In the genomic region with DNA sequence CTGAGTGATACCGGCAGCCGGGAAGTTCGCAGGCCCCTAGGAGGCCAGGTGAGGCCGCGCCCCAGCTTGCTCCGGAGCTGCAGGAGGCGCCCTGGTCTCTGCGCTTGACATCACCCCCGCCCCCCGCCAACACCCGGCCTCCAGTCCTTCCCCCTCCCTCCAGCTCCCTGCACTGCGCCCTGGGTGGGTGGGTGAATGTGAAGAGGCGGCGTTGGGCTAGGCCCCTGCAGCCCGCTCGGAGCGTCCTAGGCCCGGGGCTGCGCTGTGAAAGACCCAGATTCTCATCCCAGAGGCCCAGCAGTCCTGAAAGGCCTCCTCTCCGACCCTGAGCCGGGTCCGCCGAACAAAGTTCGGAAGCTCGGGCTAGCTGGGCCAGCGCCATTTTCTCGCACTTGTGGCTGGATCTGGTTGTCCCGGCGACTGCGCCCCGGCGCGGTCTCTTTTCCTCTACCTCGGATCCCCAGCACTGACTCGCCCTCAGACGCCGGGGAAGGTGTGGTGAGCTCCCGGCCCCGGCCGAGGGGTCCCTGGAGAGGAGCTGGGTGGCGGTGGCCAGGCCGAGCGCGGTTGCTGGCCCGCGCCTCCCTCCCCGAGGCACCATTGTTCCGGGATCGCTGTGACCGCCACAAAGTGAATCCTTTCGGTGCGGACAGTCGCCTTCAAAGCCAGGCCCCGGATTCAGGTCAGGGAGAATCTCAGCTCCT, we compare ENCODE assay signal across 11 cellular contexts. TPM values are rescaled to one million over a fixed set of nuclear protein-coding genes. Genes with fewer than 3 reads are reported as not detected.
DNase-seq lines count a peak whose midpoint lies in the region; ATAC-seq and TF ChIP-seq lines count a peak whose summit lies in the region.
"Had no signal": no experiment of that assay in that cellular context is flagged by ENCODE, and none has a peak within 500 bp of the region (broad histone marks: within the 10 kb centered on the region; RNA-seq: fewer than 3 reads in every experiment).

No MANE protein-coding gene starts in this region.

- H3K27me3 ChIP-seq in fibroblast of lung (ENCODE audit: control insufficient read depth, insufficient read depth, low read length): peaks cover 84% of the 10 kb centered on the region
- H3K27me3 ChIP-seq in neuronal stem cell (ENCODE audit: control insufficient read depth in 3 of 3, insufficient read depth in 3 of 3, low read depth in 1 of 3, low read length in 3 of 3): peaks cover 25 to 82% (median 42%) of the 10 kb centered on the region in 3 experiments

- H3K23ac ChIP-seq in neuronal stem cell (ENCODE audit: low read depth, low read length, poor library complexity): peak overlapping the region; percentile 53

- H3K27me3 Mint-ChIP-seq in activated CD8-positive, alpha-beta T cell treated with anti-CD3 and anti-CD28 coated beads, Interleukin-2, amount 10 ng/mL, durations not matched to agents 7 days and 5 days (ENCODE audit: low read depth): peaks cover 65% of the 10 kb centered on the region

- peak overlapping the region; percentile 34 for H2AK5ac ChIP-seq in neuronal stem cell (ENCODE audit: low read depth, low read length)

- H2AFZ ChIP-seq in fibroblast of lung (ENCODE audit: low read length) (no peak overlapping the region), neuronal stem cell (ENCODE audit: low read length) (peak overlapping the region; percentile 98)

- H3K4me3 ChIP-seq in AG04449 (ENCODE audit: low read depth, low read length) (peak overlapping the region; percentile 62), fibroblast of lung (replicated peaks in 1 of 4; ENCODE audit: control extremely low read depth in 1 of 4, insufficient read depth in 1 of 4, low read depth in 3 of 4, low read length in 4 of 4) (peak overlapping the region in 1 of 4 experiments; percentile 37), neuronal stem cell (ENCODE audit: low read length in 2 of 2) (peak overlapping the region; percentile 79 to 82)

- TF ChIP-seq CTCF in AG04449 (IDR thresholded peaks at IDR 0.05; ENCODE audit: insufficient read depth, low read length, missing control alignments) (peak; percentile 7), fibroblast of lung (conservative IDR thresholded peaks at IDR 0.05 in 1 of 2, IDR thresholded peaks at IDR 0.05 in 1 of 2; ENCODE audit: low read depth in 1 of 2, low read length in 2 of 2) (no peak)

- H4K20me1 ChIP-seq in fibroblast of lung (ENCODE audit: control insufficient read depth, extremely low read depth, insufficient read depth, low read length): no peaks in the 10 kb centered on the region

- no peak overlapping the region for H3K14ac ChIP-seq in neuronal stem cell (ENCODE audit: low read length)

- H3K9me3 ChIP-seq in fibroblast of lung (ENCODE audit: control insufficient read depth, insufficient read depth, low read depth, low read length): no peaks in the 10 kb centered on the region
- H3K9me3 ChIP-seq in neuronal stem cell (replicated peaks in 1 of 2; ENCODE audit: control insufficient read depth in 2 of 2, insufficient read depth in 1 of 2, low read depth in 1 of 2, low read length in 2 of 2): peaks cover 3 to 30% of the 10 kb centered on the region in 2 donors

- H3K4me3 Mint-ChIP-seq in activated CD8-positive, alpha-beta T cell treated with anti-CD3 and anti-CD28 coated beads, Interleukin-2, amount 10 ng/mL, durations not matched to agents 7 days and 5 days: no peak overlapping the region

- no peak overlapping the region for H3K27ac Mint-ChIP-seq in activated CD8-positive, alpha-beta T cell treated with anti-CD3 and anti-CD28 coated beads, Interleukin-2, amount 10 ng/mL, durations not matched to agents 7 days and 5 days

- H4K91ac ChIP-seq in neuronal stem cell (ENCODE audit: low read depth, low read length, poor library complexity): peak overlapping the region; percentile 46

- no CpG with 5 or more reads among the region's 54 CpGs for WGBS in neuronal stem cell (ENCODE audit: extremely low coverage in 2 of 2, insufficient read length in 2 of 2, insufficient replicate concordance in 1 of 2), 2 donors

- no peaks in the 10 kb centered on the region for H3K4me1 Mint-ChIP-seq in activated CD8-positive, alpha-beta T cell treated with anti-CD3 and anti-CD28 coated beads, Interleukin-2, amount 10 ng/mL, durations not matched to agents 7 days and 5 days (ENCODE audit: low read depth)

- H3K9ac ChIP-seq in fibroblast of lung (ENCODE audit: insufficient read depth, low read length) (no peak overlapping the region), neuronal stem cell (ENCODE audit: low read depth, low read length, poor library complexity) (peak overlapping the region; percentile 70)

- DNase-seq in AG04449 (ENCODE audit: low read depth, low spot score) (no peak), NCI-H1105 (lab: John Stamatoyannopoulos, UW) (peak; percentile 67), fibroblast of lung (ENCODE audit: low read depth in 2 of 2) (no peak), neuronal stem cell (ENCODE audit: low spot score) (no peak), NCI-H1694 treated with DMSO at 0.1 percent for 48 hours (lab: John Stamatoyannopoulos, UW) (no peak), HEK293T (ENCODE audit: extremely low spot score) (no peak)
- no peak for DNase-seq in activated CD8-positive, alpha-beta T cell treated with anti-CD3 and anti-CD28 coated beads, Interleukin-2, amount 10 ng/mL, durations not matched to agents 7 days and 5 days
- DNase-seq: erythroblast; MV-4-11; stimulated activated CD4-positive, alpha-beta T cell treated with anti-CD3 and anti-CD28 coated beads, Interleukin-2, amount 100 ng/mL, for 48 hours had no signal

- H2BK120ac ChIP-seq in neuronal stem cell (ENCODE audit: low read depth, low read length): peak overlapping the region; percentile 97

- no peaks in the 10 kb centered on the region for H3K79me1 ChIP-seq in neuronal stem cell (ENCODE audit: low read depth, low read length)

- H3K36me3 ChIP-seq in fibroblast of lung (ENCODE audit: control insufficient read depth, insufficient read depth, low read length): no peaks in the 10 kb centered on the region
- no peaks in the 10 kb centered on the region for H3K36me3 ChIP-seq in neuronal stem cell (replicated peaks in 1 of 2; ENCODE audit: control insufficient read depth in 2 of 2, insufficient read depth in 2 of 2, low read length in 2 of 2)

- H3K4me2 ChIP-seq in fibroblast of lung (ENCODE audit: extremely low read depth, insufficient read depth, low read length): peak overlapping the region; percentile 40
- H3K4me2 ChIP-seq in neuronal stem cell (ENCODE audit: insufficient read depth, low read length, poor library complexity, severe bottlenecking): peak overlapping the region; percentile 76

- H3K79me2 ChIP-seq in fibroblast of lung (ENCODE audit: control insufficient read depth, insufficient read depth, low read length): no peaks in the 10 kb centered on the region

- H3K27ac ChIP-seq in fibroblast of lung (ENCODE audit: insufficient read depth, low read length): no peak overlapping the region
- H3K27ac ChIP-seq in neuronal stem cell (replicated peaks; ENCODE audit: low read length): peak overlapping the region; percentile 23

- H3K9me3 Mint-ChIP-seq in activated CD8-positive, alpha-beta T cell treated with anti-CD3 and anti-CD28 coated beads, Interleukin-2, amount 10 ng/mL, durations not matched to agents 7 days and 5 days (ENCODE audit: insufficient read depth): peaks cover 9% of the 10 kb centered on the region

- POLR2A ChIA-PET in AG04449 (lab: Yijun Ruan, JAX) (interaction anchor here (2.1 kb wide), 1 partner anchor 18 kb away, joined by 9 read pairs; no protein-coding TSS in a partner anchor), HEK293T (lab: Yijun Ruan, JAX) (no interaction called here)
- POLR2A ChIA-PET in activated CD8-positive, alpha-beta T cell treated with anti-CD3 and anti-CD28 coated beads, Interleukin-2, amount 10 ng/mL, durations not matched to agents 7 days and 5 days (lab: Charles Lee): no interaction called here

- H3K36me3 Mint-ChIP-seq in activated CD8-positive, alpha-beta T cell treated with anti-CD3 and anti-CD28 coated beads, Interleukin-2, amount 10 ng/mL, durations not matched to agents 7 days and 5 days (ENCODE audit: low read depth): peaks cover 15% of the 10 kb centered on the region

- no peaks in the 10 kb centered on the region for H3K4me1 ChIP-seq in fibroblast of lung (ENCODE audit: control insufficient read depth, extremely low read depth, insufficient read depth, low read length)
- H3K4me1 ChIP-seq in neuronal stem cell (ENCODE audit: control insufficient read depth in 2 of 2, insufficient read depth in 1 of 2, low read depth in 1 of 2, low read length in 2 of 2): peaks cover 19 to 28% of the 10 kb centered on the region in 2 donors

- no peak overlapping the region for H3K4ac ChIP-seq in neuronal stem cell (ENCODE audit: low read length)

- no peak for ATAC-seq in activated CD8-positive, alpha-beta T cell treated with anti-CD3 and anti-CD28 coated beads, Interleukin-2, amount 10 ng/mL, durations not matched to agents 7 days and 5 days
- no peak for ATAC-seq in GM18867 (IDR thresholded peaks at IDR 0.05; ENCODE audit: unreplicated experiment)

- H2BK5ac ChIP-seq in neuronal stem cell (ENCODE audit: low read length): no peak overlapping the region

- H2BK15ac ChIP-seq in neuronal stem cell (ENCODE audit: low read length): peak overlapping the region; percentile 20

- CTCF ChIA-PET in AG04449 (lab: Yijun Ruan, JAX): interaction anchor here (1.2 to 2.4 kb wide), 5 partner anchors 10 to 803 kb away, joined by 3 to 8 read pairs (median 6); no protein-coding TSS in a partner anchor
- CTCF ChIA-PET in activated CD8-positive, alpha-beta T cell treated with anti-CD3 and anti-CD28 coated beads, Interleukin-2, amount 10 ng/mL, durations not matched to agents 7 days and 5 days (lab: Charles Lee): no interaction called here
- CTCF ChIA-PET in HEK293T (lab: Yijun Ruan, JAX): no interaction called here

- H2BK12ac ChIP-seq in neuronal stem cell (ENCODE audit: low read length): no peak overlapping the region

- H3K18ac ChIP-seq in neuronal stem cell (ENCODE audit: low read length): peak overlapping the region; percentile 96

- no peak overlapping the region for H4K8ac ChIP-seq in neuronal stem cell (ENCODE audit: low read depth, low read length)

TF ChIP-seq in HEK293T, 16 proteins besides CTCF, POLR2A, EP300 and RAD21:
- TF ChIP-seq FOXA1 (IDR thresholded peaks at IDR 0.05): no peak
TF ChIP-seq in HEK293T: peak in this region for 0.

RNA-seq across cellular contexts. Expression of a gene that starts 12.9 kb away (rescaled TPM):
- total RNA-seq in fibroblast of lung: not detected in 2 replicates
- not detected in 2 replicates for polyA plus RNA-seq in fibroblast of lung
- polyA plus RNA-seq in fibroblast of lung (2012): 0.07 TPM in 1 of 2 replicates, not detected in the other
- polyA minus RNA-seq in fibroblast of lung (ENCODE audit: low replicate concordance): not detected in 2 replicates
- polyA plus RNA-seq in neuronal stem cell (2013, experiment 1 of 2): 0.67 TPM
- 0.78 TPM for polyA plus RNA-seq in neuronal stem cell (2013, experiment 2 of 2)
- total RNA-seq in activated CD8-positive, alpha-beta T cell treated with anti-CD3 and anti-CD28 coated beads, Interleukin-2, amount 10 ng/mL, durations not matched to agents 7 days and 5 days: not detected

RNA-seq across cellular contexts. Expression of a gene that starts 15.8 kb away (rescaled TPM):
- total RNA-seq in fibroblast of lung: 0.26 TPM in 1 of 2 replicates, not detected in the other
- polyA plus RNA-seq in fibroblast of lung: 0.11 and 0.46 TPM in 2 replicates
- 0.08 TPM in 1 of 2 replicates, not detected in the other for polyA plus RNA-seq in fibroblast of lung (2012)
- not detected in 2 replicates for polyA minus RNA-seq in fibroblast of lung (ENCODE audit: low replicate concordance)
- polyA plus RNA-seq in neuronal stem cell (2013, experiment 1 of 2): 24.9 TPM
- polyA plus RNA-seq in neuronal stem cell (2013, experiment 2 of 2): 27.0 TPM
- total RNA-seq in activated CD8-positive, alpha-beta T cell treated with anti-CD3 and anti-CD28 coated beads, Interleukin-2, amount 10 ng/mL, durations not matched to agents 7 days and 5 days: not detected
